7 cellular contexts compared by ENCODE assay signal in genomic region chr2:9325428-9325827, GRCh38.
"Had no signal": no experiment of that assay in that cellular context is flagged by ENCODE, and none has a peak within 500 bp of the region (broad histone marks: within the 10 kb centered on the region; RNA-seq: fewer than 3 reads in every experiment).

No MANE protein-coding gene starts in this region.

- ATAC-seq: HepG2 had no signal

- H3K27ac ChIP-seq: GM23248, HL-60 had no signal

- H3K4me3 ChIP-seq: GM23248 had no signal

- H3K9me3 Mint-ChIP-seq: H9 had no signal

- H3K4me3 Mint-ChIP-seq: H9, IgD-negative memory B cell had no signal

- H3K36me3 Mint-ChIP-seq: IgD-negative memory B cell had no signal

- DNase-seq: GM23248, H9, HCEC 1CT, KBM-7 had no signal

- H3K27ac Mint-ChIP-seq: H9, IgD-negative memory B cell had no signal
